ENCODE assay signal across 8 cellular contexts in genomic region chr11:64916040-64916847, GRCh38. TPM values are rescaled to one million over a fixed set of nuclear protein-coding genes. Genes with fewer than 3 reads are reported as not detected.
DNase-seq lines count a peak whose midpoint lies in the region; ATAC-seq, FAIRE-seq and TF ChIP-seq lines count a peak whose summit lies in the region.

No MANE protein-coding gene starts in this region.

- H3K36me3 ChIP-seq in parathyroid adenoma (ENCODE audit: control insufficient read depth, insufficient read depth, low read length): no peaks in the 10 kb centered on the region

- H3K4me3 Mint-ChIP-seq in activated naive CD4-positive, alpha-beta T cell treated with anti-CD3 and anti-CD28 coated beads, Interleukin-2, amount 10 ng/mL, durations not matched to agents 7 days and 5 days: peak overlapping the region; percentile 91
- peak overlapping the region; percentile 93 for H3K4me3 Mint-ChIP-seq in glutamatergic neuron (ENCODE audit: unreplicated experiment)

- TF ChIP-seq CTCF in glutamatergic neuron (IDR thresholded peaks at IDR 0.05; ENCODE audit: partially characterized antibody, unreplicated experiment) (no peak), parathyroid adenoma (IDR thresholded peaks at IDR 0.05) (no peak)

- H3K4me1 Mint-ChIP-seq in activated naive CD4-positive, alpha-beta T cell treated with anti-CD3 and anti-CD28 coated beads, Interleukin-2, amount 10 ng/mL, durations not matched to agents 7 days and 5 days: peaks cover 31% of the 10 kb centered on the region
- H3K4me1 Mint-ChIP-seq in glutamatergic neuron (ENCODE audit: low read depth, unreplicated experiment): peaks cover 15% of the 10 kb centered on the region

- H3K4me3 ChIP-seq in parathyroid adenoma (ENCODE audit: low read depth, low read length): peak overlapping the region; percentile 88

- no peaks in the 10 kb centered on the region for H3K27me3 ChIP-seq in parathyroid adenoma (ENCODE audit: control insufficient read depth, insufficient read depth, low read length)

- CTCF ChIA-PET in activated naive CD4-positive, alpha-beta T cell treated with anti-CD3 and anti-CD28 coated beads, Interleukin-2, amount 10 ng/mL, durations not matched to agents 7 days and 5 days (lab: Charles Lee): interaction anchor here (1.0 to 1.7 kb wide), 3 partner anchors 10 to 79 kb away, joined by 3 to 6 read pairs (median 3); no protein-coding TSS in a partner anchor

- no peak for ATAC-seq in HG02610 (IDR thresholded peaks at IDR 0.05; ENCODE audit: unreplicated experiment)

- H3K9me3 Mint-ChIP-seq in activated naive CD4-positive, alpha-beta T cell treated with anti-CD3 and anti-CD28 coated beads, Interleukin-2, amount 10 ng/mL, durations not matched to agents 7 days and 5 days: no peaks in the 10 kb centered on the region
- peaks cover 7% of the 10 kb centered on the region for H3K9me3 Mint-ChIP-seq in glutamatergic neuron (ENCODE audit: unreplicated experiment)

- peak overlapping the region; percentile 99 for H3K27ac Mint-ChIP-seq in activated naive CD4-positive, alpha-beta T cell treated with anti-CD3 and anti-CD28 coated beads, Interleukin-2, amount 10 ng/mL, durations not matched to agents 7 days and 5 days
- peak overlapping the region; percentile 59 for H3K27ac Mint-ChIP-seq in glutamatergic neuron (ENCODE audit: unreplicated experiment)

- H3K9me3 ChIP-seq in parathyroid adenoma (ENCODE audit: control insufficient read depth, low read length): no peaks in the 10 kb centered on the region

- DNase-seq in Ammon's horn (ENCODE audit: low spot score) (peak; percentile 26), GM19239 (ENCODE audit: insufficient read length, low spot score) (peak; percentile 71), NCI-H226 (peak; percentile 58), glutamatergic neuron (no peak), NCI-H1694 (lab: John Stamatoyannopoulos, UW) (no peak)
- DNase-seq in activated naive CD4-positive, alpha-beta T cell treated with anti-CD3 and anti-CD28 coated beads, Interleukin-2, amount 10 ng/mL, durations not matched to agents 7 days and 5 days: peak; percentile 78

- H3K9ac ChIP-seq in parathyroid adenoma: peak overlapping the region; percentile 80

- peak overlapping the region; percentile 95 for H3K4me2 ChIP-seq in parathyroid adenoma (ENCODE audit: low read length)

- no peaks in the 10 kb centered on the region for H3K79me2 ChIP-seq in parathyroid adenoma

- H3K4me1 ChIP-seq in parathyroid adenoma: no peaks in the 10 kb centered on the region

- H3K27me3 Mint-ChIP-seq in activated naive CD4-positive, alpha-beta T cell treated with anti-CD3 and anti-CD28 coated beads, Interleukin-2, amount 10 ng/mL, durations not matched to agents 7 days and 5 days: no peaks in the 10 kb centered on the region
- peaks cover 8% of the 10 kb centered on the region for H3K27me3 Mint-ChIP-seq in glutamatergic neuron (ENCODE audit: unreplicated experiment)

- peak overlapping the region; percentile 62 for H2AFZ ChIP-seq in parathyroid adenoma

- peak overlapping the region; percentile 53 for H3K27ac ChIP-seq in parathyroid adenoma

- FAIRE-seq in GM19239 (lab: Jason Lieb, UNC): peak; percentile 84

- peaks cover 13% of the 10 kb centered on the region for H3K36me3 Mint-ChIP-seq in activated naive CD4-positive, alpha-beta T cell treated with anti-CD3 and anti-CD28 coated beads, Interleukin-2, amount 10 ng/mL, durations not matched to agents 7 days and 5 days
- H3K36me3 Mint-ChIP-seq in glutamatergic neuron (ENCODE audit: unreplicated experiment): no peaks in the 10 kb centered on the region

RNA-seq across cellular contexts. Expression of gene ATG2A, which starts 0.8 kb away (rescaled TPM):
- total RNA-seq in glutamatergic neuron (ENCODE audit: unreplicated experiment): 25.9 TPM

RNA-seq across cellular contexts. Expression of gene PPP2R5B, which starts 8.2 kb away (rescaled TPM):
- 148 TPM for total RNA-seq in glutamatergic neuron (ENCODE audit: unreplicated experiment)

RNA-seq across cellular contexts. Expression of gene GPHA2, which starts 19.4 kb away (rescaled TPM):
- total RNA-seq in glutamatergic neuron (ENCODE audit: unreplicated experiment): not detected

RNA-seq across cellular contexts. Expression of gene EHD1, which starts 37.8 kb away (rescaled TPM):
- 114 TPM for total RNA-seq in glutamatergic neuron (ENCODE audit: unreplicated experiment)

RNA-seq across cellular contexts. Expression of gene MAJIN, which starts 55.7 kb away (rescaled TPM):
- total RNA-seq in glutamatergic neuron (ENCODE audit: unreplicated experiment): not detected

Comparison
In these comparisons a context has a peak if more than half of its experiments do, and no peak if none do; other contexts are left out.
1. DNase-seq: peak in Ammon's horn (single experiment), GM19239 (single experiment), NCI-H226 (single experiment) and activated naive CD4-positive, alpha-beta T cell treated with anti-CD3 and anti-CD28 coated beads, Interleukin-2, amount 10 ng/mL, durations not matched to agents 7 days and 5 days (single experiment); none in glutamatergic neuron (single experiment) and NCI-H1694 (single experiment).